8 cellular contexts compared by ENCODE assay signal in genomic region chr14:75334191-75335051, GRCh38.
A peak's percentile ranks its signal among the peaks of the same experiment; 100 is the strongest.
DNase-seq lines count a peak whose midpoint lies in the region; ATAC-seq, FAIRE-seq and TF ChIP-seq lines count a peak whose summit lies in the region.

No MANE protein-coding gene starts in this region.

- no peaks in the 10 kb centered on the region for H3K36me3 ChIP-seq in brain microvascular endothelial cell (replicated peaks)

- FAIRE-seq in HTR-8/SVneo (lab: Jason Lieb, UNC), result peak; percentile 89

- H3K27me3 ChIP-seq in brain microvascular endothelial cell (replicated peaks), result no peaks in the 10 kb centered on the region

- TF ChIP-seq CTCF in brain microvascular endothelial cell (IDR thresholded peaks at IDR 0.05; ENCODE audit: low read depth, low read length, missing control alignments), result no peak

- DNase-seq in HTR-8/SVneo (ENCODE audit: insufficient read length, low spot score) (no peak), head of caudate nucleus (peak in 33 of 42 donors; percentile 5 to 65 (median 34)), brain microvascular endothelial cell (no peak), NCI-H345 treated with DMSO at 0.1 percent for 48 hours (lab: John Stamatoyannopoulos, UW; ENCODE audit: unreplicated experiment) (no peak)
- peak; percentile 19 for DNase-seq in activated CD8-positive, alpha-beta memory T cell treated with anti-CD3 and anti-CD28 coated beads, Interleukin-2, amount 50 U/mL, for 1 hour (ENCODE audit: extremely low read depth)
- peak; percentile 17 to 26 (median 26) for DNase-seq in stimulated activated CD4-positive, alpha-beta T cell treated with anti-CD3 and anti-CD28 coated beads, Interleukin-12 subunit alpha, Interleukin-12 subunit beta, amount 100 ng/mL, for 48 hours (ENCODE audit: low read depth in 2 of 3, low spot score in 1 of 3)

- in situ Hi-C loops in brain microvascular endothelial cell (cut with HindIII; ENCODE audit: low pct_ligation_motif_present, low sequenced_read_pairs), result no loop called here

- H3K27ac ChIP-seq in brain microvascular endothelial cell, result no peak overlapping the region

- no peak for ATAC-seq in GM18870 (IDR thresholded peaks at IDR 0.05; ENCODE audit: unreplicated experiment)
- no peak for ATAC-seq in HG03135 (IDR thresholded peaks at IDR 0.05; ENCODE audit: unreplicated experiment)

- intact Hi-C loops in head of caudate nucleus (cut with DNase I), result no loop called here

- no peak overlapping the region for H3K4me3 ChIP-seq in brain microvascular endothelial cell (ENCODE audit: low read depth, low read length)

Comparison
In these comparisons a context has a peak if more than half of its experiments do, and no peak if none do; other contexts are left out.
1. DNase-seq: peak in activated CD8-positive, alpha-beta memory T cell treated with anti-CD3 and anti-CD28 coated beads, Interleukin-2, amount 50 U/mL, for 1 hour (single experiment), head of caudate nucleus (33 of 42) and stimulated activated CD4-positive, alpha-beta T cell treated with anti-CD3 and anti-CD28 coated beads, Interleukin-12 subunit alpha, Interleukin-12 subunit beta, amount 100 ng/mL, for 48 hours (3 of 3); none in HTR-8/SVneo (single experiment), brain microvascular endothelial cell (single experiment) and NCI-H345 treated with DMSO at 0.1 percent for 48 hours (single experiment).